In the genomic region with DNA sequence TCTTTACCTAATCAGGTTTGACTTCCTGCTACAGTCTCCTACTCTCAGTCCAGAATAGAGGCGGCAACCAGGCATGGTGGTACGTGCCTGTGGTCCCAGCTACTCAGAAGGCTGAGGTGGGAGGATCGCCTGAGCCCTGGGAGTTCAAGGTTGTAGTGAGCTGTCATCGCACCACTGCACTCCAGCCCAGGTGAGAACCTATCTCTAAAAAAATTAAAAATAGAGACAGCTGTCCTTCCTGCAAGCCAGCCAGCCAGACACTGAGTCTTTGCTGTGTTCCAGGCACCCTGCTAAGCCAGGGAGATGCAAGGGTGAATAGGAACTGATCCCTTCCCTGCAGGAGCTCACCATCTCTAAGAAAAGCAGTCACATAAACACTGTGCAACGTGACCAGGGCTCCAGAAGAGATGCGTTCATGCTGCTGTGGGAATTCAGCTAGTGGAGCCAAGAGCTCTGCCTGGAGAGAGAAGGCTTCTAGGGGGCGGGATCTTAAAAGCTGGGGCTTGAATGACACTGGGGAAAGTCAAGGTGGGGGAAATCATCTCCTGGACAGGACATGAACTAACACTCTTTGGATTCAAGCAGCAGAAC, we compare ENCODE assay signal across 17 cellular contexts. TPM values are rescaled to one million over a fixed set of nuclear protein-coding genes. Genes with fewer than 3 reads are reported as not detected.
DNase-seq lines count a peak whose midpoint lies in the region; ATAC-seq and TF ChIP-seq lines count a peak whose summit lies in the region.
"Had no signal": no experiment of that assay in that cellular context is flagged by ENCODE, and none has a peak within 500 bp of the region (broad histone marks: within the 10 kb centered on the region; RNA-seq: fewer than 3 reads in every experiment).

No MANE protein-coding gene starts in this region.

- no peaks in the 10 kb centered on the region for H3K36me3 ChIP-seq in HEK293 (ENCODE audit: control insufficient read depth in 2 of 2, insufficient read depth in 1 of 2, low read length in 2 of 2)
- H3K36me3 ChIP-seq: HAP-1 had no signal

- DNase-seq in COR-L47 (lab: John Stamatoyannopoulos, UW): peak; percentile 26
- peak; percentile 84 for DNase-seq in NCI-H69 (lab: John Stamatoyannopoulos, UW)
- no peak for DNase-seq in foreskin keratinocyte
- no peak for DNase-seq in SW 1271 (lab: John Stamatoyannopoulos, UW)
- DNase-seq: NCI-H1092, NCI-H1694, NCI-H510A treated with DMSO at 0.1 percent for 48 hours, SHP77 treated with DMSO at 0.1 percent for 48 hours had no signal

- no peaks in the 10 kb centered on the region for H3K4me1 ChIP-seq in HEK293 (ENCODE audit: control insufficient read depth, insufficient read depth, low read length)
- H3K4me1 ChIP-seq in foreskin keratinocyte: no peaks in the 10 kb centered on the region
- H3K4me1 ChIP-seq: HAP-1 had no signal

- CTCF ChIA-PET in HEK293 (lab: Yijun Ruan, JAX): interaction anchor here (1.0 to 8.8 kb wide), 8 partner anchors 13 to 182 kb away, joined by 3 to 188 read pairs (median 50); no protein-coding TSS in a partner anchor

- H3K4me3 ChIP-seq in HEK293 (ENCODE audit: low read depth, low read length): no peak overlapping the region
- H3K4me3 ChIP-seq: HAP-1 had no signal

- H3K27me3 ChIP-seq in foreskin keratinocyte: peaks cover 5% of the 10 kb centered on the region

- no peak for TF ChIP-seq CTCF in HEK293 (tag by site-specific recombination; IDR thresholded peaks at IDR 0.05)
- no peak for TF ChIP-seq CTCF in foreskin keratinocyte (conservative IDR thresholded peaks at IDR 0.05)

- ATAC-seq in foreskin keratinocyte (peak; percentile 5), HG03159 (IDR thresholded peaks at IDR 0.05; ENCODE audit: unreplicated experiment) (no peak), GM18909 (IDR thresholded peaks at IDR 0.05; ENCODE audit: poor library complexity, unreplicated experiment) (no peak), GM21447 (IDR thresholded peaks at IDR 0.05; ENCODE audit: unreplicated experiment) (no peak)
- ATAC-seq: SK-N-SH treated with all-trans-retinoic acid at 6 μM for 48 hours had no signal

- no peaks in the 10 kb centered on the region for H3K9me3 ChIP-seq in HEK293 (ENCODE audit: control insufficient read depth, insufficient read depth, low read depth, low read length)
- H3K9me3 ChIP-seq: HAP-1 had no signal

- no peak overlapping the region for H3K27ac ChIP-seq in HEK293 (ENCODE audit: extremely low read depth, low read depth, low read length)
- H3K27ac ChIP-seq in foreskin keratinocyte: no peak overlapping the region
- H3K27ac ChIP-seq: C4-2B, KMS-11 had no signal

- POLR2A ChIA-PET in HEK293 (lab: Yijun Ruan, JAX): no interaction called here

TF ChIP-seq in HEK293, 187 proteins besides CTCF, POLR2A, EP300 and RAD21:
- TF ChIP-seq, protein P1, sequence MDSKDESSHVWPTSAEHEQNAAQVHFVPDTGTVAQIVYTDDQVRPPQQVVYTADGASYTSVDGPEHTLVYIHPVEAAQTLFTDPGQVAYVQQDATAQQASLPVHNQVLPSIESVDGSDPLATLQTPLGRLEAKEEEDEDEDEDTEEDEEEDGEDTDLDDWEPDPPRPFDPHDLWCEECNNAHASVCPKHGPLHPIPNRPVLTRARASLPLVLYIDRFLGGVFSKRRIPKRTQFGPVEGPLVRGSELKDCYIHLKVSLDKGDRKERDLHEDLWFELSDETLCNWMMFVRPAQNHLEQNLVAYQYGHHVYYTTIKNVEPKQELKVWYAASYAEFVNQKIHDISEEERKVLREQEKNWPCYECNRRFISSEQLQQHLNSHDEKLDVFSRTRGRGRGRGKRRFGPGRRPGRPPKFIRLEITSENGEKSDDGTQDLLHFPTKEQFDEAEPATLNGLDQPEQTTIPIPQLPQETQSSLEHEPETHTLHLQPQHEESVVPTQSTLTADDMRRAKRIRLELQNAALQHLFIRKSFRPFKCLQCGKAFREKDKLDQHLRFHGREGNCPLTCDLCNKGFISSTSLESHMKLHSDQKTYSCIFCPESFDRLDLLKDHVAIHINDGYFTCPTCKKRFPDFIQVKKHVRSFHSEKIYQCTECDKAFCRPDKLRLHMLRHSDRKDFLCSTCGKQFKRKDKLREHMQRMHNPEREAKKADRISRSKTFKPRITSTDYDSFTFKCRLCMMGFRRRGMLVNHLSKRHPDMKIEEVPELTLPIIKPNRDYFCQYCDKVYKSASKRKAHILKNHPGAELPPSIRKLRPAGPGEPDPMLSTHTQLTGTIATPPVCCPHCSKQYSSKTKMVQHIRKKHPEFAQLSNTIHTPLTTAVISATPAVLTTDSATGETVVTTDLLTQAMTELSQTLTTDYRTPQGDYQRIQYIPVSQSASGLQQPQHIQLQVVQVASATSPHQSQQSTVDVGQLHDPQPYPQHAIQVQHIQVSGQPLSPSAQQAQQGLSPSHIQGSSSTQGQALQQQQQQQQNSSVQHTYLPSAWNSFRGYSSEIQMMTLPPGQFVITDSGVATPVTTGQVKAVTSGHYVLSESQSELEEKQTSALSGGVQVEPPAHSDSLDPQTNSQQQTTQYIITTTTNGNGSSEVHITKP (tag by site-specific recombination; IDR thresholded peaks at IDR 0.05): peak; percentile 37; the same call in 1 of the 2 replicates
- TF ChIP-seq ZFP3 (tag by site-specific recombination; IDR thresholded peaks at IDR 0.05; ENCODE audit: low read depth) (no peak), ZIC2 (tag by site-specific recombination; IDR thresholded peaks at IDR 0.05) (peak; percentile 90)
TF ChIP-seq in HEK293: peak in this region for 2.

RNA-seq across cellular contexts. Expression of a gene that starts 22.1 kb away (rescaled TPM):
- total RNA-seq in foreskin keratinocyte: not detected in 2 replicates
- polyA plus RNA-seq in foreskin keratinocyte: 0.02 TPM in 1 of 2 replicates, not detected in the other
- total RNA-seq: MCF 10A had no signal

Comparison
In these comparisons a context has a peak if more than half of its experiments do, and no peak if none do; other contexts are left out.
1. DNase-seq: peak in COR-L47 (single experiment) and NCI-H69 (single experiment); none in foreskin keratinocyte (0 of 2) and SW 1271 (0 of 2).